Comparison of ENCODE assay signal across 24 cellular contexts in genomic region chr13:83824561-83824960, GRCh38. TPM values are rescaled to one million over a fixed set of nuclear protein-coding genes. Genes with fewer than 3 reads are reported as not detected.
"Had no signal": no experiment of that assay in that cellular context is flagged by ENCODE, and none has a peak within 500 bp of the region (broad histone marks: within the 10 kb centered on the region; RNA-seq: fewer than 3 reads in every experiment).

No MANE protein-coding gene starts in this region.

- H3K4me1 ChIP-seq: colonic mucosa, heart right ventricle, parathyroid adenoma, psoas muscle, right lobe of liver, stomach, thyroid gland had no signal

- H3K4me1 Mint-ChIP-seq: stimulated activated naive B cell treated with anti-CD40 and anti-IgM and Interleukin-4, amounts not matched to agents 10 μg/mL and 1 μg/mL and 100 μg/mL, for 72 hours had no signal

- H3K27ac Mint-ChIP-seq: nephron; stimulated activated naive B cell treated with anti-CD40 and anti-IgM and Interleukin-4, amounts not matched to agents 10 μg/mL and 1 μg/mL and 100 μg/mL, for 72 hours; type B pancreatic cell had no signal

- H3K36me3 ChIP-seq: colonic mucosa, heart right ventricle, right lobe of liver, stomach, thyroid gland had no signal

- H3K36me3 Mint-ChIP-seq: stimulated activated naive B cell treated with anti-CD40 and anti-IgM and Interleukin-4, amounts not matched to agents 10 μg/mL and 1 μg/mL and 100 μg/mL, for 72 hours; type B pancreatic cell had no signal

- H3K9ac ChIP-seq: parathyroid adenoma had no signal

- H3K4me3 ChIP-seq: colonic mucosa, heart right ventricle, lung, psoas muscle, right lobe of liver, stomach, thyroid gland had no signal

- H3K4me3 Mint-ChIP-seq: nephron; stimulated activated naive B cell treated with anti-CD40 and anti-IgM and Interleukin-4, amounts not matched to agents 10 μg/mL and 1 μg/mL and 100 μg/mL, for 72 hours; type B pancreatic cell had no signal

- ATAC-seq: esophagus mucosa, heart right ventricle, left colon, left ventricle myocardium superior, psoas muscle had no signal

- H3K9me3 Mint-ChIP-seq: nephron, type B pancreatic cell had no signal

- DNase-seq: colonic mucosa; dermis blood vessel endothelial cell; effector CD4-positive, alpha-beta T cell; heart right ventricle; left colon; left ventricle myocardium superior; mesenchymal stem cell; midbrain; psoas muscle; retina; right lobe of liver; stimulated activated CD4-positive, alpha-beta T cell treated with anti-CD3 and anti-CD28 coated beads, Interleukin-4, amount 100 ng/mL, for 1 hour; stimulated activated CD8-positive, alpha-beta memory T cell treated with anti-CD3 and anti-CD28 coated beads, Interleukin-4, amount 100 ng/mL, for 48 hours; stimulated activated naive B cell treated with anti-CD40 and anti-IgM and Interleukin-4, amounts not matched to agents 10 μg/mL and 1 μg/mL and 100 μg/mL, for 72 hours; stomach; thyroid gland had no signal

- H3K27ac ChIP-seq: colonic mucosa, heart right ventricle, parathyroid adenoma, psoas muscle, right lobe of liver, stomach, thyroid gland had no signal

- H3K79me2 ChIP-seq: parathyroid adenoma had no signal

- H2AFZ ChIP-seq: parathyroid adenoma had no signal

- H3K27me3 ChIP-seq: colonic mucosa, heart right ventricle, right lobe of liver, stomach, thyroid gland had no signal

- H3K9me3 ChIP-seq: colonic mucosa, psoas muscle, right lobe of liver, thyroid gland had no signal

RNA-seq across cellular contexts. Expression of gene SLITRK1, which starts 57.7 kb away (rescaled TPM):
- total RNA-seq: colonic mucosa, dermis blood vessel endothelial cell, esophagus mucosa, fibroblast of lung, glomerular endothelial cell, heart right ventricle, left ventricle myocardium superior, omental fat pad, psoas muscle, right lobe of liver, thyroid gland had no signal
